Comparison of ENCODE assay signal across 1 cellular context in the genomic region with DNA sequence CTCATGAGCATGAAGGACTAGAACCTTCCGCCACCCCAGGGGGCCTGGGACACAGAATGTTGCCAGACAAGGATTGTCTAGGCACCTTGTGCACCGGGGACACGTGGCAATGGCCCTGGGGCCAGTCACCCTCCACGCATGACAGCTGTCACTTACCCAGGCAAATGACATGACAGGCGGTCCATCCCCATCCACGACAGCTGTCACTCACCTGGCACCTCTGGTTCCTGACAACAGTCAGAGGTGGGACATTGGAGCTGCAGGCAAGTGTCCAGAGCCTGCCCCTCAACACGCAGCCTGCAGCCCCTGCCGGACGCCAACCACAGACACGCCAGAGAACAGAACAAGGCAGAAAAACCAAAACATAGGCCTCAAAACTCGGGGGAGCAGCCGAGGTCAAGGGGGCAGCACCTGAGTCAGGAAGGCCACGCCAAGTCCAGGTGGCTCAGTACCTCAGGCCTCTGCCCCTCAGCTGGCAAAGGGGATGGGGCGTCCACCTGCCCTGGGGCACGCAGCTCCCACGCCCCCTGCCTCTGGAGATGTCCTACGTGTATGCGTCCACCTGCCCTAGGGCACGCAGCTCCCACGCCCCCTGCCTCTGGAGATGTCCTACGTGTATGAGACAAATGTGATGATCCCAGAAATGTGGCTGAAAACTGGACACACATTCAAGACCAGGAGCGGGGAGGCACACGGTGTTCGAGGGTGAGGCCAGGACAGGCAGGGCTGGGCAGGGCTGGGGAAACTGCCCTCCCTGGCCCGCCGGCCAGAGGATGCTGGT.
TF ChIP-seq lines count a peak whose summit lies in the region.

No MANE protein-coding gene starts in this region.

TF ChIP-seq in HepG2, 621 proteins besides CTCF, POLR2A, EP300 and RAD21:
- TF ChIP-seq ZSCAN29 (CRISPR knock-in tag; conservative IDR thresholded peaks at IDR 0.05): no peak
- no peak for TF ChIP-seq MXD3 (CRISPR knock-in tag; IDR thresholded peaks at IDR 0.05)
- no peak for TF ChIP-seq ZNF317 (CRISPR knock-in tag; IDR thresholded peaks at IDR 0.05)
- no peak for TF ChIP-seq ZFP36L2 (CRISPR knock-in tag; IDR thresholded peaks at IDR 0.05)
- no peak for TF ChIP-seq IRF2 (CRISPR knock-in tag; IDR thresholded peaks at IDR 0.05)
- TF ChIP-seq NR2C2 (CRISPR knock-in tag; IDR thresholded peaks at IDR 0.05; ENCODE audit: borderline replicate concordance): no peak
- no peak for TF ChIP-seq ZNF326 (CRISPR knock-in tag; IDR thresholded peaks at IDR 0.05; ENCODE audit: borderline replicate concordance)
- no peak for TF ChIP-seq MYNN (CRISPR knock-in tag; IDR thresholded peaks at IDR 0.05; ENCODE audit: low read depth)
- TF ChIP-seq, protein P1, sequence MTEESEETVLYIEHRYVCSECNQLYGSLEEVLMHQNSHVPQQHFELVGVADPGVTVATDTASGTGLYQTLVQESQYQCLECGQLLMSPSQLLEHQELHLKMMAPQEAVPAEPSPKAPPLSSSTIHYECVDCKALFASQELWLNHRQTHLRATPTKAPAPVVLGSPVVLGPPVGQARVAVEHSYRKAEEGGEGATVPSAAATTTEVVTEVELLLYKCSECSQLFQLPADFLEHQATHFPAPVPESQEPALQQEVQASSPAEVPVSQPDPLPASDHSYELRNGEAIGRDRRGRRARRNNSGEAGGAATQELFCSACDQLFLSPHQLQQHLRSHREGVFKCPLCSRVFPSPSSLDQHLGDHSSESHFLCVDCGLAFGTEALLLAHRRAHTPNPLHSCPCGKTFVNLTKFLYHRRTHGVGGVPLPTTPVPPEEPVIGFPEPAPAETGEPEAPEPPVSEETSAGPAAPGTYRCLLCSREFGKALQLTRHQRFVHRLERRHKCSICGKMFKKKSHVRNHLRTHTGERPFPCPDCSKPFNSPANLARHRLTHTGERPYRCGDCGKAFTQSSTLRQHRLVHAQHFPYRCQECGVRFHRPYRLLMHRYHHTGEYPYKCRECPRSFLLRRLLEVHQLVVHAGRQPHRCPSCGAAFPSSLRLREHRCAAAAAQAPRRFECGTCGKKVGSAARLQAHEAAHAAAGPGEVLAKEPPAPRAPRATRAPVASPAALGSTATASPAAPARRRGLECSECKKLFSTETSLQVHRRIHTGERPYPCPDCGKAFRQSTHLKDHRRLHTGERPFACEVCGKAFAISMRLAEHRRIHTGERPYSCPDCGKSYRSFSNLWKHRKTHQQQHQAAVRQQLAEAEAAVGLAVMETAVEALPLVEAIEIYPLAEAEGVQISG (CRISPR knock-in tag; IDR thresholded peaks at IDR 0.05): no peak
- no peak for TF ChIP-seq SYNCRIP (IDR thresholded peaks at IDR 0.05; ENCODE audit: insufficient read depth, low read depth, low read length)
- TF ChIP-seq, protein P2, sequence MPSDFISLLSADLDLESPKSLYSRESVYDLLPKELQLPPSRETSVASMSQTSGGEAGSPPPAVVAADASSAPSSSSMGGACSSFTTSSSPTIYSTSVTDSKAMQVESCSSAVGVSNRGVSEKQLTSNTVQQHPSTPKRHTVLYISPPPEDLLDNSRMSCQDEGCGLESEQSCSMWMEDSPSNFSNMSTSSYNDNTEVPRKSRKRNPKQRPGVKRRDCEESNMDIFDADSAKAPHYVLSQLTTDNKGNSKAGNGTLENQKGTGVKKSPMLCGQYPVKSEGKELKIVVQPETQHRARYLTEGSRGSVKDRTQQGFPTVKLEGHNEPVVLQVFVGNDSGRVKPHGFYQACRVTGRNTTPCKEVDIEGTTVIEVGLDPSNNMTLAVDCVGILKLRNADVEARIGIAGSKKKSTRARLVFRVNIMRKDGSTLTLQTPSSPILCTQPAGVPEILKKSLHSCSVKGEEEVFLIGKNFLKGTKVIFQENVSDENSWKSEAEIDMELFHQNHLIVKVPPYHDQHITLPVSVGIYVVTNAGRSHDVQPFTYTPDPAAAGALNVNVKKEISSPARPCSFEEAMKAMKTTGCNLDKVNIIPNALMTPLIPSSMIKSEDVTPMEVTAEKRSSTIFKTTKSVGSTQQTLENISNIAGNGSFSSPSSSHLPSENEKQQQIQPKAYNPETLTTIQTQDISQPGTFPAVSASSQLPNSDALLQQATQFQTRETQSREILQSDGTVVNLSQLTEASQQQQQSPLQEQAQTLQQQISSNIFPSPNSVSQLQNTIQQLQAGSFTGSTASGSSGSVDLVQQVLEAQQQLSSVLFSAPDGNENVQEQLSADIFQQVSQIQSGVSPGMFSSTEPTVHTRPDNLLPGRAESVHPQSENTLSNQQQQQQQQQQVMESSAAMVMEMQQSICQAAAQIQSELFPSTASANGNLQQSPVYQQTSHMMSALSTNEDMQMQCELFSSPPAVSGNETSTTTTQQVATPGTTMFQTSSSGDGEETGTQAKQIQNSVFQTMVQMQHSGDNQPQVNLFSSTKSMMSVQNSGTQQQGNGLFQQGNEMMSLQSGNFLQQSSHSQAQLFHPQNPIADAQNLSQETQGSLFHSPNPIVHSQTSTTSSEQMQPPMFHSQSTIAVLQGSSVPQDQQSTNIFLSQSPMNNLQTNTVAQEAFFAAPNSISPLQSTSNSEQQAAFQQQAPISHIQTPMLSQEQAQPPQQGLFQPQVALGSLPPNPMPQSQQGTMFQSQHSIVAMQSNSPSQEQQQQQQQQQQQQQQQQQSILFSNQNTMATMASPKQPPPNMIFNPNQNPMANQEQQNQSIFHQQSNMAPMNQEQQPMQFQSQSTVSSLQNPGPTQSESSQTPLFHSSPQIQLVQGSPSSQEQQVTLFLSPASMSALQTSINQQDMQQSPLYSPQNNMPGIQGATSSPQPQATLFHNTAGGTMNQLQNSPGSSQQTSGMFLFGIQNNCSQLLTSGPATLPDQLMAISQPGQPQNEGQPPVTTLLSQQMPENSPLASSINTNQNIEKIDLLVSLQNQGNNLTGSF (CRISPR knock-in tag; IDR thresholded peaks at IDR 0.05): no peak
- peak; percentile 32; the same call in 1 of the 2 replicates for TF ChIP-seq PBX2 (CRISPR knock-in tag; IDR thresholded peaks at IDR 0.05)
- TF ChIP-seq, protein P3, sequence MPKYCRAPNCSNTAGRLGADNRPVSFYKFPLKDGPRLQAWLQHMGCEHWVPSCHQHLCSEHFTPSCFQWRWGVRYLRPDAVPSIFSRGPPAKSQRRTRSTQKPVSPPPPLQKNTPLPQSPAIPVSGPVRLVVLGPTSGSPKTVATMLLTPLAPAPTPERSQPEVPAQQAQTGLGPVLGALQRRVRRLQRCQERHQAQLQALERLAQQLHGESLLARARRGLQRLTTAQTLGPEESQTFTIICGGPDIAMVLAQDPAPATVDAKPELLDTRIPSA (CRISPR knock-in tag; IDR thresholded peaks at IDR 0.05; ENCODE audit: borderline replicate concordance): no peak
- TF ChIP-seq ZC3H13 (CRISPR knock-in tag; IDR thresholded peaks at IDR 0.05): no peak; the same call in 1 of the 2 replicates
- no peak for TF ChIP-seq TMF1 (CRISPR knock-in tag; IDR thresholded peaks at IDR 0.05; ENCODE audit: low read depth)
- no peak for TF ChIP-seq ZNF891 (CRISPR knock-in tag; IDR thresholded peaks at IDR 0.05)
- peak; percentile 53 for TF ChIP-seq AGO2 (optimal IDR thresholded peaks at IDR 0.05; ENCODE audit: low read depth, low read length)
- no peak for TF ChIP-seq MTF1 (CRISPR knock-in tag; IDR thresholded peaks at IDR 0.05)
- peak; percentile 18; the same call in 1 of the 2 replicates for TF ChIP-seq MEIS1 (CRISPR knock-in tag; IDR thresholded peaks at IDR 0.05; ENCODE audit: borderline replicate concordance)
- TF ChIP-seq PREB (CRISPR knock-in tag; IDR thresholded peaks at IDR 0.05): no peak
- peak; percentile 31; the same call in 1 of the 2 replicates for TF ChIP-seq ZNF687 (CRISPR knock-in tag; IDR thresholded peaks at IDR 0.05)
- TF ChIP-seq YEATS4 (CRISPR knock-in tag; IDR thresholded peaks at IDR 0.05; ENCODE audit: borderline replicate concordance): no peak
- no peak for TF ChIP-seq ZFP37 (CRISPR knock-in tag; IDR thresholded peaks at IDR 0.05; ENCODE audit: borderline replicate concordance)
- no peak for TF ChIP-seq HNRNPUL1 (IDR thresholded peaks at IDR 0.05; ENCODE audit: low read depth, low read length)
- no peak for TF ChIP-seq FOXK2 (IDR thresholded peaks at IDR 0.05)
- no peak for TF ChIP-seq ISX (CRISPR knock-in tag; conservative IDR thresholded peaks at IDR 0.05)
- no peak for TF ChIP-seq ZNF572 (CRISPR knock-in tag; IDR thresholded peaks at IDR 0.05)
- no peak for TF ChIP-seq ZBTB3 (CRISPR knock-in tag; IDR thresholded peaks at IDR 0.05; ENCODE audit: borderline replicate concordance, low read depth)
